Comparison of ENCODE assay signal across 8 cellular contexts in genomic region chr11:8267831-8268529, GRCh38.
A peak's percentile ranks its signal among the peaks of the same experiment; 100 is the strongest.
DNase-seq lines count a peak whose midpoint lies in the region; ATAC-seq lines count a peak whose summit lies in the region.

No MANE protein-coding gene starts in this region.

- H3K27ac Mint-ChIP-seq in stimulated activated effector memory CD8-positive, alpha-beta T cell treated with anti-CD3 and anti-CD28 coated beads, Interleukin-12 subunit alpha, Interleukin-12 subunit beta, amount 100 ng/mL, for 72 hours: no peak overlapping the region

- H3K9me3 Mint-ChIP-seq in stimulated activated effector memory CD8-positive, alpha-beta T cell treated with anti-CD3 and anti-CD28 coated beads, Interleukin-12 subunit alpha, Interleukin-12 subunit beta, amount 100 ng/mL, for 72 hours: no peaks in the 10 kb centered on the region

- H3K4me1 Mint-ChIP-seq in stimulated activated effector memory CD8-positive, alpha-beta T cell treated with anti-CD3 and anti-CD28 coated beads, Interleukin-12 subunit alpha, Interleukin-12 subunit beta, amount 100 ng/mL, for 72 hours: peaks cover 10% of the 10 kb centered on the region

- peak; percentile 50 for DNase-seq in NCI-H2227 (lab: John Stamatoyannopoulos, UW; ENCODE audit: unreplicated experiment)
- DNase-seq in NCI-H2227 treated with DMSO at 0.1 percent for 48 hours (lab: John Stamatoyannopoulos, UW): no peak
- DNase-seq in activated naive CD4-positive, alpha-beta T cell treated with anti-CD3 and anti-CD28 coated beads, Interleukin-2, amount 50 U/mL, for 16 hours: peak; percentile 32
- DNase-seq in islet precursor cell: peak; percentile 57
- DNase-seq in stimulated activated effector memory CD8-positive, alpha-beta T cell treated with anti-CD3 and anti-CD28 coated beads, Interleukin-12 subunit alpha, Interleukin-12 subunit beta, amount 100 ng/mL, for 72 hours (ENCODE audit: low spot score in 2 of 2): no peak

- H3K36me3 Mint-ChIP-seq in stimulated activated effector memory CD8-positive, alpha-beta T cell treated with anti-CD3 and anti-CD28 coated beads, Interleukin-12 subunit alpha, Interleukin-12 subunit beta, amount 100 ng/mL, for 72 hours: no peaks in the 10 kb centered on the region

- peak; percentile 19 for ATAC-seq in stimulated activated effector memory CD8-positive, alpha-beta T cell treated with anti-CD3 and anti-CD28 coated beads, Interleukin-12 subunit alpha, Interleukin-12 subunit beta, amount 100 ng/mL, for 72 hours
- no peak for ATAC-seq in GM18517 (IDR thresholded peaks at IDR 0.05; ENCODE audit: unreplicated experiment)
- no peak for ATAC-seq in GM18861 (IDR thresholded peaks at IDR 0.05; ENCODE audit: unreplicated experiment)
- ATAC-seq in HG02763 (IDR thresholded peaks at IDR 0.05; ENCODE audit: unreplicated experiment): no peak

- H3K4me3 Mint-ChIP-seq in stimulated activated effector memory CD8-positive, alpha-beta T cell treated with anti-CD3 and anti-CD28 coated beads, Interleukin-12 subunit alpha, Interleukin-12 subunit beta, amount 100 ng/mL, for 72 hours: peak overlapping the region; percentile 18

Comparison
In these comparisons a context has a peak if more than half of its experiments do, and no peak if none do; other contexts are left out.
1. DNase-seq: peak in NCI-H2227 (single experiment), activated naive CD4-positive, alpha-beta T cell treated with anti-CD3 and anti-CD28 coated beads, Interleukin-2, amount 50 U/mL, for 16 hours (single experiment) and islet precursor cell (single experiment); none in NCI-H2227 treated with DMSO at 0.1 percent for 48 hours (single experiment) and stimulated activated effector memory CD8-positive, alpha-beta T cell treated with anti-CD3 and anti-CD28 coated beads, Interleukin-12 subunit alpha, Interleukin-12 subunit beta, amount 100 ng/mL, for 72 hours (0 of 2).